ENCODE assay signal across 12 cellular contexts in genomic region chr10:18793951-18794350, GRCh38.
DNase-seq lines count a peak whose midpoint lies in the region; ATAC-seq, FAIRE-seq and TF ChIP-seq lines count a peak whose summit lies in the region.
"Had no signal": no experiment of that assay in that cellular context is flagged by ENCODE, and none has a peak within 500 bp of the region (broad histone marks: within the 10 kb centered on the region; RNA-seq: fewer than 3 reads in every experiment).

No MANE protein-coding gene starts in this region.

- H3K27ac Mint-ChIP-seq in effector memory CD8-positive, alpha-beta T cell, result no peak overlapping the region
- H3K27ac Mint-ChIP-seq: activated CD8-positive, alpha-beta T cell treated with anti-CD3 and anti-CD28 coated beads for 36 hours had no signal

- no peaks in the 10 kb centered on the region for H3K4me1 ChIP-seq in keratinocyte (ENCODE audit: control insufficient read depth, extremely low read depth, insufficient read depth, low read length)
- H3K4me1 ChIP-seq: parathyroid adenoma had no signal

- no peaks in the 10 kb centered on the region for H3K36me3 ChIP-seq in keratinocyte (ENCODE audit: control insufficient read depth in 2 of 2, extremely low read depth in 1 of 2, insufficient read depth in 2 of 2, low read length in 2 of 2)

- peak; percentile 32 for FAIRE-seq in keratinocyte (lab: Jason Lieb, UNC)

- peak; percentile 3 for DNase-seq in AG08396 (ENCODE audit: low spot score)
- peak; percentile 58 for DNase-seq in HT-29 (ENCODE audit: low spot score)
- DNase-seq in SK-N-DZ (ENCODE audit: low spot score), result peak; percentile 1
- DNase-seq in keratinocyte (ENCODE audit: low read depth, low spot score), result no peak
- DNase-seq in effector memory CD8-positive, alpha-beta T cell, result no peak
- no peak for DNase-seq in NCI-H345 (lab: John Stamatoyannopoulos, UW)
- DNase-seq: activated CD8-positive, alpha-beta T cell treated with anti-CD3 and anti-CD28 coated beads for 36 hours; GF-D8; stimulated activated naive CD8-positive, alpha-beta T cell treated with anti-CD3 and anti-CD28 coated beads, Interleukin-15, Interleukin-2, amounts not matched to agents 100 U/mL and 50 U/mL, for 24 hours had no signal

- no peak overlapping the region for H3K27ac ChIP-seq in keratinocyte (ENCODE audit: control insufficient read depth, insufficient read depth, low read length)
- H3K27ac ChIP-seq: parathyroid adenoma had no signal

- H3K4me3 ChIP-seq in keratinocyte (ENCODE audit: control insufficient read depth in 2 of 3, extremely low read depth in 1 of 3, insufficient read depth in 2 of 3, low read depth in 1 of 3, low read length in 3 of 3), result no peak overlapping the region

- peaks cover 0 to 16% of the 10 kb centered on the region in 2 donors for H3K27me3 Mint-ChIP-seq in effector memory CD8-positive, alpha-beta T cell

- no peaks in the 10 kb centered on the region for H3K9me3 ChIP-seq in keratinocyte (ENCODE audit: control insufficient read depth, low read depth, low read length)

- H4K20me1 ChIP-seq in keratinocyte (ENCODE audit: control insufficient read depth, extremely low read depth, insufficient read depth, low read length), result no peaks in the 10 kb centered on the region

- no peaks in the 10 kb centered on the region for H3K79me2 ChIP-seq in keratinocyte (ENCODE audit: control insufficient read depth, insufficient read depth, low read length)
- H3K79me2 ChIP-seq: parathyroid adenoma had no signal

- H3K9me3 Mint-ChIP-seq in effector memory CD8-positive, alpha-beta T cell, result peaks cover 3 to 30% of the 10 kb centered on the region in 2 donors

- peak in 2 of 3 experiments; percentile 45 to 48 for TF ChIP-seq CTCF in keratinocyte (optimal IDR thresholded peaks at IDR 0.05 in 1 of 3, IDR thresholded peaks at IDR 0.05 in 1 of 3, conservative IDR thresholded peaks at IDR 0.05 in 1 of 3; ENCODE audit: extremely low read depth in 1 of 3, insufficient read depth in 2 of 3, low read length in 3 of 3)

- H3K36me3 Mint-ChIP-seq in effector memory CD8-positive, alpha-beta T cell (ENCODE audit: insufficient read depth), result no peaks in the 10 kb centered on the region

- dilution Hi-C loops in keratinocyte (cut with MboI; ENCODE audit: extremely low pct_ligation_motif_present, low sequenced_read_pairs), result no loop called here

- H3K4me2 ChIP-seq in keratinocyte (ENCODE audit: control insufficient read depth, extremely low read depth, insufficient read depth, low read depth, low read length), result no peak overlapping the region

- H3K4me3 Mint-ChIP-seq in effector memory CD8-positive, alpha-beta T cell, result no peak overlapping the region
- H3K4me3 Mint-ChIP-seq: activated CD8-positive, alpha-beta T cell treated with anti-CD3 and anti-CD28 coated beads for 36 hours had no signal

- H3K4me1 Mint-ChIP-seq in effector memory CD8-positive, alpha-beta T cell (ENCODE audit: low read depth in 2 of 2), result no peaks in the 10 kb centered on the region

- ATAC-seq in GM19455 (IDR thresholded peaks at IDR 0.05; ENCODE audit: unreplicated experiment) (no peak), GM18511 (IDR thresholded peaks at IDR 0.05; ENCODE audit: unreplicated experiment) (no peak)
- ATAC-seq in effector memory CD8-positive, alpha-beta T cell (replicated peaks), result no peak
- ATAC-seq: activated CD8-positive, alpha-beta T cell treated with anti-CD3 and anti-CD28 coated beads for 36 hours; stimulated activated naive CD8-positive, alpha-beta T cell treated with anti-CD3 and anti-CD28 coated beads, Interleukin-15, Interleukin-2, amounts not matched to agents 100 U/mL and 50 U/mL, for 24 hours had no signal

- H3K9ac ChIP-seq in keratinocyte (ENCODE audit: control insufficient read depth, extremely low read depth, insufficient read depth, low read length), result no peak overlapping the region
- H3K9ac ChIP-seq: parathyroid adenoma had no signal

- H3K9me1 ChIP-seq in keratinocyte (ENCODE audit: control insufficient read depth, extremely low read depth, insufficient read depth, low read length), result no peaks in the 10 kb centered on the region

- no peaks in the 10 kb centered on the region for H3K27me3 ChIP-seq in keratinocyte (ENCODE audit: control insufficient read depth, extremely low read depth, insufficient read depth, low read length)

- H2AFZ ChIP-seq in keratinocyte (ENCODE audit: control insufficient read depth, low read length), result no peak overlapping the region
- H2AFZ ChIP-seq: parathyroid adenoma had no signal

Comparison
In these comparisons a context has a peak if more than half of its experiments do, and no peak if none do; other contexts are left out.
1. DNase-seq: peak in AG08396 (single experiment), HT-29 (single experiment) and SK-N-DZ (single experiment); none in keratinocyte (single experiment), effector memory CD8-positive, alpha-beta T cell (0 of 3) and NCI-H345 (single experiment).